ENCODE assay signal across 8 cellular contexts in the genomic region with DNA sequence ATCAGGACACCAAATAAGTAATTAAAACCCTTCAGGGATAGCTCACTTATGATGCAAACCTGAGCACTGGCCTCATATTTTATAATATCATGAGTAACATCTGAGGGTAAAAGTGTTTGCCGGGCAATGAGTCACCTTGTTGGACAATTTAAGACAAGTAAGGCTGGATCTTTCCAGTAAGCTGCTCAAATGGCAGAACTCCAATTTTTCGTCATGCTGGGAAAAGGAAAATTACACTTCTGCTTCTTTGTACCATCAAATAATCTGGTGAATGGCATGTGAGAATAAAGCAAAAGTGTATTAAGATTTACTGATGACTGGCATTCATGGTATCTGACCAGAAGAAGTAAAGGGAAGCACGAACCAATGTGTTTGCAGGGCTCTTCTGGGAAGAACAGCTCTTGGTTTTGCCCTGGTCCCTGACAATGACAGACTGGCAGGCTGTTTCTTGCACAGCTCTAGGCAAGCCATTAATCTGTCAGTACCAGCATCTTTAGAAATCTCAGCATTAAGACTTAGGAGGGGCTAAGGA.
DNase-seq lines count a peak whose midpoint lies in the region; ATAC-seq, FAIRE-seq and TF ChIP-seq lines count a peak whose summit lies in the region.

No MANE protein-coding gene starts in this region.

- H3K27ac Mint-ChIP-seq in endothelial cell (ENCODE audit: unreplicated experiment) (no peak overlapping the region), glutamatergic neuron (ENCODE audit: unreplicated experiment) (no peak overlapping the region)

- H3K4me3 ChIP-seq in parathyroid adenoma (ENCODE audit: low read depth, low read length): no peak overlapping the region
- H3K4me3 ChIP-seq in brain microvascular endothelial cell (ENCODE audit: low read depth, low read length): no peak overlapping the region

- H3K9ac ChIP-seq in parathyroid adenoma: no peak overlapping the region

- no peak for FAIRE-seq in GM19239 (lab: Jason Lieb, UNC)

- no peaks in the 10 kb centered on the region for H3K36me3 ChIP-seq in parathyroid adenoma (ENCODE audit: control insufficient read depth, insufficient read depth, low read length)
- no peaks in the 10 kb centered on the region for H3K36me3 ChIP-seq in brain microvascular endothelial cell (replicated peaks)

- peak overlapping the region; percentile 42 for H2AFZ ChIP-seq in parathyroid adenoma

- H3K27me3 ChIP-seq in parathyroid adenoma (ENCODE audit: control insufficient read depth, insufficient read depth, low read length) (no peaks in the 10 kb centered on the region), brain microvascular endothelial cell (replicated peaks) (no peaks in the 10 kb centered on the region)

- no peaks in the 10 kb centered on the region for H3K9me3 ChIP-seq in parathyroid adenoma (ENCODE audit: control insufficient read depth, low read length)

- DNase-seq in DMS79 (lab: John Stamatoyannopoulos, UW): peak; percentile 98
- peak; percentile 79 for DNase-seq in NCI-H226
- no peak for DNase-seq in endothelial cell (ENCODE audit: low spot score)
- DNase-seq in GM19239 (ENCODE audit: insufficient read length, low spot score): no peak
- no peak for DNase-seq in glutamatergic neuron
- no peak for DNase-seq in brain microvascular endothelial cell

- in situ Hi-C loops in brain microvascular endothelial cell (cut with HindIII; ENCODE audit: low pct_ligation_motif_present, low sequenced_read_pairs): no loop called here

- peaks cover 48% of the 10 kb centered on the region for H3K36me3 Mint-ChIP-seq in endothelial cell (ENCODE audit: low read depth, unreplicated experiment)
- no peaks in the 10 kb centered on the region for H3K36me3 Mint-ChIP-seq in glutamatergic neuron (ENCODE audit: unreplicated experiment)

- TF ChIP-seq CTCF in endothelial cell (IDR thresholded peaks at IDR 0.05; ENCODE audit: unreplicated experiment): no peak
- no peak for TF ChIP-seq CTCF in parathyroid adenoma (IDR thresholded peaks at IDR 0.05)
- no peak for TF ChIP-seq CTCF in glutamatergic neuron (IDR thresholded peaks at IDR 0.05; ENCODE audit: partially characterized antibody, unreplicated experiment)
- no peak for TF ChIP-seq CTCF in brain microvascular endothelial cell (IDR thresholded peaks at IDR 0.05; ENCODE audit: low read depth, low read length, missing control alignments)

- H3K27ac ChIP-seq in parathyroid adenoma: peak overlapping the region; percentile 32
- H3K27ac ChIP-seq in brain microvascular endothelial cell: no peak overlapping the region

- no peaks in the 10 kb centered on the region for H3K79me2 ChIP-seq in parathyroid adenoma

- H3K27me3 Mint-ChIP-seq in endothelial cell (ENCODE audit: unreplicated experiment) (peaks cover 20% of the 10 kb centered on the region), glutamatergic neuron (ENCODE audit: unreplicated experiment) (peaks cover 1% of the 10 kb centered on the region)

- H3K9me3 Mint-ChIP-seq in endothelial cell (ENCODE audit: unreplicated experiment) (no peaks in the 10 kb centered on the region), glutamatergic neuron (ENCODE audit: unreplicated experiment) (peaks cover 2% of the 10 kb centered on the region)

- no peak for ATAC-seq in GM18511 (IDR thresholded peaks at IDR 0.05; ENCODE audit: unreplicated experiment)

- H3K4me1 Mint-ChIP-seq in endothelial cell (ENCODE audit: unreplicated experiment) (no peaks in the 10 kb centered on the region), glutamatergic neuron (ENCODE audit: low read depth, unreplicated experiment) (no peaks in the 10 kb centered on the region)

- H3K4me2 ChIP-seq in parathyroid adenoma (ENCODE audit: low read length): no peak overlapping the region

- H3K4me1 ChIP-seq in parathyroid adenoma: peaks cover 5% of the 10 kb centered on the region

- peak overlapping the region; percentile 50 for H3K4me3 Mint-ChIP-seq in endothelial cell (ENCODE audit: unreplicated experiment)
- no peak overlapping the region for H3K4me3 Mint-ChIP-seq in glutamatergic neuron (ENCODE audit: unreplicated experiment)

Comparison
In these comparisons a context has a peak if more than half of its experiments do, and no peak if none do; other contexts are left out.
1. DNase-seq: peak in DMS79 (single experiment) and NCI-H226 (single experiment); none in endothelial cell (single experiment), GM19239 (single experiment), glutamatergic neuron (single experiment) and brain microvascular endothelial cell (single experiment).